In the genomic region with DNA sequence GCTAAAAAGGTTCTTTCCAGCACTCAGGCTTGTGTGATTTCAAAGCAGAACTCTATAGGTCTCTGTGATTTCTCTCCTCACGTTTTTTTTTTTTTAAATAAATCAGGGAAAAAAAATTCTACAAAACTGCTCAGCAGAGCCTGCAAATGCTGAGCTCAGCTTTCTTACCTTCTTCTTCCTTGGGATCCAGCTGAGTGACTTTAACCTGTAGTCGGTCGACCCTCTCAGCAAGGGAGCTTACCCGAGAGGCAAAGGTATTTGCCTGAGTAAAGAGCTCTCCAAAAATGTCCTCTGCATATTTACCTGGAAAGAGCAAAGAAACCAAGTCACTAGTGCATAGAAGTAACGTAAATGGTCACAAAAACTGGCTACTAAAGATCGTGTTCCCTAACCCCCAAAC, we compare ENCODE assay signal across 9 cellular contexts. TPM values are rescaled to one million over a fixed set of nuclear protein-coding genes. Genes with fewer than 3 reads are reported as not detected.
DNase-seq lines count a peak whose midpoint lies in the region; TF ChIP-seq lines count a peak whose summit lies in the region.
"Had no signal": no experiment of that assay in that cellular context is flagged by ENCODE, and none has a peak within 500 bp of the region (broad histone marks: within the 10 kb centered on the region; RNA-seq: fewer than 3 reads in every experiment).

No MANE protein-coding gene starts in this region.

- H3K4me1 ChIP-seq in iPS-20b (ENCODE audit: insufficient read depth, low read length) (peaks cover 24% of the 10 kb centered on the region; the same call in 1 of the 2 replicates), testis (peaks cover 25% of the 10 kb centered on the region)

- peaks cover 46% of the 10 kb centered on the region for H3K36me3 Mint-ChIP-seq in T-helper 2 cell treated with Interferon-gamma antibody and Interleukin-4, amounts not matched to agents 5 μg/mL and 100 μg/mL, for 36 hours (ENCODE audit: low read depth)
- peaks cover 53% of the 10 kb centered on the region for H3K36me3 Mint-ChIP-seq in activated CD4-positive, alpha-beta memory T cell treated with anti-CD3 and anti-CD28 coated beads, Interleukin-2, amount 10 ng/mL, durations not matched to agents 7 days and 5 days (ENCODE audit: low read depth)

- H3K27ac ChIP-seq in iPS-20b (ENCODE audit: low read length) (peak overlapping the region; percentile 62), substantia nigra (ENCODE audit: low read depth, low read length, poor library complexity, severe bottlenecking) (peak overlapping the region; percentile 83), testis (peak overlapping the region in 1 of 2 donors; percentile 78)

- 68 to 70% methylated on average over 6 of the region's 6 CpGs for WGBS in testis, 2 donors

- H3K27me3 Mint-ChIP-seq in T-helper 2 cell treated with Interferon-gamma antibody and Interleukin-4, amounts not matched to agents 5 μg/mL and 100 μg/mL, for 36 hours (ENCODE audit: low read depth), result no peaks in the 10 kb centered on the region
- H3K27me3 Mint-ChIP-seq in activated CD4-positive, alpha-beta memory T cell treated with anti-CD3 and anti-CD28 coated beads, Interleukin-2, amount 10 ng/mL, durations not matched to agents 7 days and 5 days, result no peaks in the 10 kb centered on the region

- H3K36me3 ChIP-seq in iPS-20b (ENCODE audit: insufficient read depth, low read depth, low read length) (peaks cover 46% of the 10 kb centered on the region), testis (ENCODE audit: low read depth, missing control alignments) (no peaks in the 10 kb centered on the region)

- no peaks in the 10 kb centered on the region for H3K9me3 Mint-ChIP-seq in T-helper 2 cell treated with Interferon-gamma antibody and Interleukin-4, amounts not matched to agents 5 μg/mL and 100 μg/mL, for 36 hours
- H3K9me3 Mint-ChIP-seq in activated CD4-positive, alpha-beta memory T cell treated with anti-CD3 and anti-CD28 coated beads, Interleukin-2, amount 10 ng/mL, durations not matched to agents 7 days and 5 days, result no peaks in the 10 kb centered on the region

- POLR2A ChIA-PET in activated CD4-positive, alpha-beta memory T cell treated with anti-CD3 and anti-CD28 coated beads, Interleukin-2, amount 10 ng/mL, durations not matched to agents 7 days and 5 days (lab: Charles Lee), result interaction anchor here (0.7 to 1.5 kb wide), 6 partner anchors 14 to 244 kb away, joined by 3 to 5 read pairs (median 3); a partner anchor contains a TSS

- CTCF ChIA-PET in activated CD4-positive, alpha-beta memory T cell treated with anti-CD3 and anti-CD28 coated beads, Interleukin-2, amount 10 ng/mL, durations not matched to agents 7 days and 5 days (lab: Charles Lee), result interaction anchor here (1.0 to 12.7 kb wide), 7 partner anchors 10 to 244 kb away, joined by 3 to 89 read pairs (median 7); a partner anchor contains a TSS

- H3K4me3 Mint-ChIP-seq in T-helper 2 cell treated with Interferon-gamma antibody and Interleukin-4, amounts not matched to agents 5 μg/mL and 100 μg/mL, for 36 hours, result peak overlapping the region; percentile 37
- H3K4me3 Mint-ChIP-seq in activated CD4-positive, alpha-beta memory T cell treated with anti-CD3 and anti-CD28 coated beads, Interleukin-2, amount 10 ng/mL, durations not matched to agents 7 days and 5 days, result no peak overlapping the region

- H3K9me3 ChIP-seq in iPS-20b (ENCODE audit: insufficient read depth, low read depth, low read length) (no peaks in the 10 kb centered on the region), testis (no peaks in the 10 kb centered on the region)

- TF ChIP-seq CTCF in testis (IDR thresholded peaks at IDR 0.05), result no peak

- no peak for TF ChIP-seq POLR2A in testis (IDR thresholded peaks at IDR 0.05)

- H3K27ac Mint-ChIP-seq in T-helper 2 cell treated with Interferon-gamma antibody and Interleukin-4, amounts not matched to agents 5 μg/mL and 100 μg/mL, for 36 hours, result peak overlapping the region; percentile 76
- peak overlapping the region; percentile 81 for H3K27ac Mint-ChIP-seq in activated CD4-positive, alpha-beta memory T cell treated with anti-CD3 and anti-CD28 coated beads, Interleukin-2, amount 10 ng/mL, durations not matched to agents 7 days and 5 days

- H3K4me1 Mint-ChIP-seq in T-helper 2 cell treated with Interferon-gamma antibody and Interleukin-4, amounts not matched to agents 5 μg/mL and 100 μg/mL, for 36 hours (ENCODE audit: low read depth), result peaks cover 49% of the 10 kb centered on the region
- peaks cover 55% of the 10 kb centered on the region for H3K4me1 Mint-ChIP-seq in activated CD4-positive, alpha-beta memory T cell treated with anti-CD3 and anti-CD28 coated beads, Interleukin-2, amount 10 ng/mL, durations not matched to agents 7 days and 5 days

- H3K4me3 ChIP-seq in iPS-20b (ENCODE audit: low read length) (no peak overlapping the region), testis (no peak overlapping the region)

- intact Hi-C loops in testis (cut with DNase I; ENCODE audit: low total_unique reads), result loop anchor here (10.0 kb wide), 1 partner anchor 86 kb away; no protein-coding TSS in a partner anchor

- H3K9ac ChIP-seq in iPS-20b (ENCODE audit: low read depth, low read length), result peak overlapping the region; percentile 55; the same call in 1 of the 2 replicates

- DNase-seq in T-helper 2 cell treated with Interferon-gamma antibody and Interleukin-4, amounts not matched to agents 5 μg/mL and 100 μg/mL, for 36 hours (ENCODE audit: low spot score), result no peak
- DNase-seq in T-helper 2 cell (no peak), substantia nigra (lab: John Stamatoyannopoulos, UW) (no peak), NCI-H128 (lab: John Stamatoyannopoulos, UW; ENCODE audit: unreplicated experiment) (no peak), putamen (ENCODE audit: low spot score) (no peak), testis (no peak)
- no peak for DNase-seq in activated CD4-positive, alpha-beta memory T cell treated with anti-CD3 and anti-CD28 coated beads, Interleukin-2, amount 10 ng/mL, durations not matched to agents 7 days and 5 days
- DNase-seq: 8988T had no signal

- H3K27me3 ChIP-seq in iPS-20b (ENCODE audit: insufficient read depth, low read length) (no peaks in the 10 kb centered on the region), testis (no peaks in the 10 kb centered on the region)

RNA-seq across cellular contexts. Expression of a gene that starts 26.4 kb away (rescaled TPM):
- total RNA-seq in activated CD4-positive, alpha-beta memory T cell treated with anti-CD3 and anti-CD28 coated beads, Interleukin-2, amount 10 ng/mL, durations not matched to agents 7 days and 5 days, result under 1 TPM; 0.58 to 0.65 TPM
- total RNA-seq in testis, result under 1 TPM; 0.12 to 0.47 TPM
- polyA plus RNA-seq in testis (ENCODE audit: insufficient read depth, low read depth, low replicate concordance), result 0.20 TPM

RNA-seq across cellular contexts. Expression of a gene that starts 35.7 kb away (rescaled TPM):
- total RNA-seq in activated CD4-positive, alpha-beta memory T cell treated with anti-CD3 and anti-CD28 coated beads, Interleukin-2, amount 10 ng/mL, durations not matched to agents 7 days and 5 days, result not detected
- total RNA-seq in testis, result 1 to 10 TPM in 1 of 2 donors, under 1 TPM in 1; 0.24 to 1.5 TPM
- 0.76 TPM for polyA plus RNA-seq in testis (ENCODE audit: insufficient read depth, low read depth, low replicate concordance)

RNA-seq across cellular contexts. Expression of a gene that starts 44.2 kb away (rescaled TPM):
- not detected for total RNA-seq in activated CD4-positive, alpha-beta memory T cell treated with anti-CD3 and anti-CD28 coated beads, Interleukin-2, amount 10 ng/mL, durations not matched to agents 7 days and 5 days
- 1 to 10 TPM; 3.6 to 6.9 TPM for total RNA-seq in testis
- polyA plus RNA-seq in testis (ENCODE audit: insufficient read depth, low read depth, low replicate concordance), result 0.54 TPM

RNA-seq across cellular contexts. Expression of a gene that starts 52.0 kb away (rescaled TPM):
- 10 to 100 TPM; 10.5 to 11.1 TPM for total RNA-seq in activated CD4-positive, alpha-beta memory T cell treated with anti-CD3 and anti-CD28 coated beads, Interleukin-2, amount 10 ng/mL, durations not matched to agents 7 days and 5 days
- total RNA-seq in testis, result 10 to 100 TPM; 18.8 to 31.7 TPM
- 18.4 TPM for polyA plus RNA-seq in testis (ENCODE audit: insufficient read depth, low read depth, low replicate concordance)

Comparison
In these comparisons a context has a peak if more than half of its experiments do, and no peak if none do; other contexts are left out.
1. RNA of a gene that starts 44.2 kb away (total RNA-seq): 3.6 to 6.9 TPM in testis; not detected in activated CD4-positive, alpha-beta memory T cell treated with anti-CD3 and anti-CD28 coated beads, Interleukin-2, amount 10 ng/mL, durations not matched to agents 7 days and 5 days; every median in the first group is over 4 times any median in the second.